ENCODE assay signal across 8 cellular contexts in the genomic region with DNA sequence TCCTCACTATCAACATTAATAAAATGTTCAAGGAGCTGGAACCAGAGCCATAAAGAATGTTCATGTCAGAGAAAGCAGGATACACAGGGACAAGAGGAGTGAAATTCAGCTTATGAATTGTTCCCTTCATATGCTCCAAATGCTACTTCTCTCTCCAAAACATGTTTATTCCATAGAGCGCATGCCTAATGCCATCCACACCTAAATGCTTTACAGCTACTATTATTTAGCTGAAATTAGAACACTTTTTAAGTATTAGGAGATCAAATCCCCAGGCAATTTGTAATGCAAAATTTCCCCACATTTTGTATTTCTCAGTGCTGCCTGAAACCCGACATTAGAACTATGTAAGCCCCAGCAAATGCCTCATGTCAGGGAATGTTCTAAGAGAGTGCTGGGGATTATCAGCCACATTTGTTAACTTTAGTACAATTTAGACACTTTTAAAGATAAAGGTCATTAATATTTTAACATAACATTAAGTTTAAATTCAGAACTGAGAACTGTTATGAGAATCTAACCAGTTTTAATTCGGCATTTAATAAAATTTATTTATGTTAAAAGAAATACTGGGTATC.
"Had no signal": no experiment of that assay in that cellular context is flagged by ENCODE, and none has a peak within 500 bp of the region (broad histone marks: within the 10 kb centered on the region; RNA-seq: fewer than 3 reads in every experiment).

No MANE protein-coding gene starts in this region.

- H2AFZ ChIP-seq: GM23338 had no signal

- H3K27ac ChIP-seq: HL-60 had no signal

- H3K9me3 Mint-ChIP-seq: GM23338, H9 had no signal

- H3K4me3 ChIP-seq: GM23338, K562 had no signal

- H3K4me3 Mint-ChIP-seq: GM23338, H9, HFFc6 had no signal

- H3K27ac Mint-ChIP-seq: GM23338, HFFc6 had no signal

- DNase-seq: H9, HCEC 1CT, HFFc6, IMR-90, KG1 had no signal
